Comparison of ENCODE assay signal across 9 cellular contexts in genomic region chr2:98806266-98806697, GRCh38.
DNase-seq lines count a peak whose midpoint lies in the region; ATAC-seq, FAIRE-seq and TF ChIP-seq lines count a peak whose summit lies in the region.
"Had no signal": no experiment of that assay in that cellular context is flagged by ENCODE, and none has a peak within 500 bp of the region (broad histone marks: within the 10 kb centered on the region; RNA-seq: fewer than 3 reads in every experiment).

No MANE protein-coding gene starts in this region.

- WGBS in spleen, 5 donors, result 45 to 82% (median 74%) methylated on average over 6 to 7 of the region's 7 CpGs

- H3K9me3 ChIP-seq in astrocyte (ENCODE audit: insufficient read depth, low read depth, low read length) (no peaks in the 10 kb centered on the region), spleen (no peaks in the 10 kb centered on the region)

- DNase-seq in M059J (ENCODE audit: low read depth), result peak; percentile 85
- DNase-seq in astrocyte (ENCODE audit: low read depth), result peak; percentile 4
- peak; percentile 87 for DNase-seq in left ventricle myocardium superior
- DNase-seq in spleen, result no peak
- no peak for DNase-seq in activated CD4-positive, alpha-beta T cell treated with anti-CD3 and anti-CD28 coated beads for 1 hour
- no peak for DNase-seq in activated T-cell treated with anti-CD3 and anti-CD28 coated beads, Interleukin-2, amount 50 U/mL, for 24 hours
- no peak for DNase-seq in activated CD4-positive, alpha-beta T cell treated with anti-CD3 and anti-CD28 coated beads for 4 hours
- no peak for DNase-seq in cerebellar nuclear complex (lab: John Stamatoyannopoulos, UW)

- no peaks in the 10 kb centered on the region for H3K79me2 ChIP-seq in astrocyte (ENCODE audit: insufficient read depth, low read length)

- FAIRE-seq in astrocyte (lab: Jason Lieb, UNC), result no peak

- H3K27me3 Mint-ChIP-seq in astrocyte (ENCODE audit: low read depth, unreplicated experiment), result peaks cover 35% of the 10 kb centered on the region
- no peaks in the 10 kb centered on the region for H3K27me3 Mint-ChIP-seq in activated T-cell treated with anti-CD3 and anti-CD28 coated beads, Interleukin-2, amount 50 U/mL, for 24 hours

- H3K4me3 Mint-ChIP-seq in astrocyte (ENCODE audit: unreplicated experiment), result no peak overlapping the region
- H3K4me3 Mint-ChIP-seq in activated T-cell treated with anti-CD3 and anti-CD28 coated beads, Interleukin-2, amount 50 U/mL, for 24 hours, result no peak overlapping the region
- H3K4me3 Mint-ChIP-seq: T-helper 1 cell treated with Interleukin-12 subunit alpha and Interleukin-12 subunit beta and Interleukin-4 antibody, amounts not matched to agents 30 μg/mL and 1 μg/mL, for 36 hours had no signal

- no peak overlapping the region for H2AFZ ChIP-seq in astrocyte (ENCODE audit: low read depth, low read length)

- no peak for TF ChIP-seq POLR2A in spleen (IDR thresholded peaks at IDR 0.05)

- no peak overlapping the region for H3K4me2 ChIP-seq in astrocyte (ENCODE audit: low read length)

- H3K4me1 ChIP-seq in astrocyte (ENCODE audit: insufficient read depth, low read length), result peaks cover 10% of the 10 kb centered on the region
- peaks cover 0 to 44% (median 21%) of the 10 kb centered on the region in 6 donors for H3K4me1 ChIP-seq in spleen

- peaks cover 9% of the 10 kb centered on the region for H3K9me3 Mint-ChIP-seq in astrocyte (ENCODE audit: unreplicated experiment)
- no peaks in the 10 kb centered on the region for H3K9me3 Mint-ChIP-seq in activated T-cell treated with anti-CD3 and anti-CD28 coated beads, Interleukin-2, amount 50 U/mL, for 24 hours
- H3K9me3 Mint-ChIP-seq: T-helper 1 cell treated with Interleukin-12 subunit alpha and Interleukin-12 subunit beta and Interleukin-4 antibody, amounts not matched to agents 30 μg/mL and 1 μg/mL, for 36 hours had no signal

- intact Hi-C loops in left ventricle myocardium superior (cut with micrococcal nuclease) (no loop called here), spleen (cut with DNase I; ENCODE audit: low total_unique reads) (no loop called here)

- H4K20me1 ChIP-seq in astrocyte (ENCODE audit: insufficient read depth, low read length), result no peaks in the 10 kb centered on the region

- H3K4me3 ChIP-seq in astrocyte (ENCODE audit: insufficient read depth, low read depth, low read length) (no peak overlapping the region), spleen (no peak overlapping the region)

- H3K4me1 Mint-ChIP-seq in astrocyte (ENCODE audit: low read depth, unreplicated experiment), result peaks cover 6% of the 10 kb centered on the region
- H3K4me1 Mint-ChIP-seq in activated T-cell treated with anti-CD3 and anti-CD28 coated beads, Interleukin-2, amount 50 U/mL, for 24 hours (ENCODE audit: low read depth), result peaks cover 19% of the 10 kb centered on the region

- no peak overlapping the region for H3K9ac ChIP-seq in astrocyte (ENCODE audit: low read length)

- H3K27ac ChIP-seq in astrocyte (ENCODE audit: low read depth, low read length) (no peak overlapping the region), spleen (peak overlapping the region in 7 of 8 donors; percentile 18 to 83 (median 75))

- H3K36me3 ChIP-seq in astrocyte (ENCODE audit: insufficient read depth, low read length) (no peaks in the 10 kb centered on the region), spleen (no peaks in the 10 kb centered on the region)

- peaks cover 5% of the 10 kb centered on the region for H3K27me3 ChIP-seq in astrocyte (ENCODE audit: insufficient read depth, low read length)
- H3K27me3 ChIP-seq in spleen (replicated peaks in 1 of 7), result no peaks in the 10 kb centered on the region

- no peak overlapping the region for H3K27ac Mint-ChIP-seq in astrocyte (ENCODE audit: unreplicated experiment)
- no peak overlapping the region for H3K27ac Mint-ChIP-seq in activated T-cell treated with anti-CD3 and anti-CD28 coated beads, Interleukin-2, amount 50 U/mL, for 24 hours

- no peak for TF ChIP-seq CTCF in astrocyte (IDR thresholded peaks at IDR 0.05; ENCODE audit: insufficient read depth, low read depth, low read length)
- no peak for TF ChIP-seq CTCF in spleen (IDR thresholded peaks at IDR 0.05 in 8 of 11, conservative IDR thresholded peaks at IDR 0.05 in 3 of 11)

- peaks cover 4% of the 10 kb centered on the region for H3K36me3 Mint-ChIP-seq in astrocyte (ENCODE audit: low read depth, unreplicated experiment)
- H3K36me3 Mint-ChIP-seq in activated T-cell treated with anti-CD3 and anti-CD28 coated beads, Interleukin-2, amount 50 U/mL, for 24 hours (ENCODE audit: low read depth), result no peaks in the 10 kb centered on the region

- ATAC-seq in left ventricle myocardium superior, result peak; percentile 97

Comparison
In these comparisons a context has a peak if more than half of its experiments do, and no peak if none do; other contexts are left out.
1. DNase-seq: peak in M059J (single experiment), astrocyte (single experiment) and left ventricle myocardium superior (single experiment); none in spleen (single experiment), activated CD4-positive, alpha-beta T cell treated with anti-CD3 and anti-CD28 coated beads for 1 hour (single experiment), activated T-cell treated with anti-CD3 and anti-CD28 coated beads, Interleukin-2, amount 50 U/mL, for 24 hours (single experiment), activated CD4-positive, alpha-beta T cell treated with anti-CD3 and anti-CD28 coated beads for 4 hours (0 of 2) and cerebellar nuclear complex (0 of 2).